In the genomic region with DNA sequence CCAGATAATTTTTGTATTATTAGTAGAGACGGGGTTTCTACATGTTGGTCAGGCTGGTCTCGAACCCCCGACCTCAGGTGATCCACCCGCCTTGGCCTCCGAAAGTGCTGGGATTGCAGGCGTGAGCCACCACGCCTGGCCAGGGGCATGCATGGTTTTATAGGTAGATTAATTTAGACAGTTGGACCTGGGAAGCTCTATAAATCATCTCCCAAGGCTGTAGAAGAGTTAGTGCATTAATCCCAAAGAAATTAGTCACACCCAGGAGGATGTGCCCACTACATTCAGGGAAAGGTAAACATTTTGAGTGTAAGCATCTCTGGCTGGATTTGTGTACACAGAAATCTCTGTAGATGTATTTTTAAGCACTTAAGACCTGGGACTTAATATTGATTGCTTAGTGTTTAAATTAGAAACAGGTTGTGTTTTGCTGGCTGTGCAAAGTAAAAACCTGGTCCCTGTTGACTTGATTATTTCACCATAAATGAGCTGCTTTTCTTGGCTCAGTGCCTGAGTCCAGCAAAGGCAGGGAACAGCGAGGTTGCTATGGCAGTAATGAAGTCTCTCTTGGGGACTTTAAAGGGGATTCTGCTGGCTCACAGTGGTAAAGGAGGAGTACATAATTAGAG, we compare ENCODE assay signal across 8 cellular contexts.
DNase-seq lines count a peak whose midpoint lies in the region; ATAC-seq and TF ChIP-seq lines count a peak whose summit lies in the region.
"Had no signal": no experiment of that assay in that cellular context is flagged by ENCODE, and none has a peak within 500 bp of the region (broad histone marks: within the 10 kb centered on the region; RNA-seq: fewer than 3 reads in every experiment).

No MANE protein-coding gene starts in this region.

- H3K4me1 ChIP-seq in HEK293 (ENCODE audit: control insufficient read depth, insufficient read depth, low read length): peaks cover 18% of the 10 kb centered on the region
- H3K4me1 ChIP-seq in subcutaneous abdominal adipose tissue (ENCODE audit: control insufficient read depth in 5 of 5, insufficient read depth in 5 of 5, low read length in 5 of 5): peaks cover 3 to 32% (median 28%) of the 10 kb centered on the region in 5 donors

- no peaks in the 10 kb centered on the region for H3K27me3 ChIP-seq in subcutaneous abdominal adipose tissue (ENCODE audit: control insufficient read depth in 5 of 5, insufficient read depth in 4 of 5, low read length in 5 of 5)
- H3K27me3 ChIP-seq: neutrophil had no signal

- H3K27ac ChIP-seq in HEK293 (ENCODE audit: extremely low read depth, low read depth, low read length) (peak overlapping the region; percentile 55), subcutaneous abdominal adipose tissue (ENCODE audit: low read depth, low read length) (peak overlapping the region; percentile 63)
- H3K27ac ChIP-seq: neutrophil had no signal

- no peak for TF ChIP-seq CTCF in HEK293 (tag by site-specific recombination; IDR thresholded peaks at IDR 0.05)

- H3K9me3 ChIP-seq in HEK293 (ENCODE audit: control insufficient read depth, insufficient read depth, low read depth, low read length) (no peaks in the 10 kb centered on the region), subcutaneous abdominal adipose tissue (ENCODE audit: control insufficient read depth in 5 of 5, low read length in 5 of 5) (no peaks in the 10 kb centered on the region)
- H3K9me3 ChIP-seq: neutrophil had no signal

- no peak overlapping the region for H3K9ac ChIP-seq in subcutaneous abdominal adipose tissue (ENCODE audit: low read length in 5 of 5)

- peak; percentile 59 for DNase-seq in SHP77 treated with DMSO at 0.1 percent for 48 hours (lab: John Stamatoyannopoulos, UW)
- peak; percentile 84 for DNase-seq in fibroblast of the conjunctiva (ENCODE audit: low read depth)
- no peak for DNase-seq in NCI-H146 treated with DMSO at 0.1 percent for 48 hours (lab: John Stamatoyannopoulos, UW; ENCODE audit: unreplicated experiment)
- no peak for DNase-seq in NCI-H187 (lab: John Stamatoyannopoulos, UW)

- no peak for ATAC-seq in HG03175 (IDR thresholded peaks at IDR 0.05; ENCODE audit: unreplicated experiment)

- POLR2A ChIA-PET in HEK293 (lab: Yijun Ruan, JAX): no interaction called here

- CTCF ChIA-PET in HEK293 (lab: Yijun Ruan, JAX): interaction anchor here (0.6 kb wide), 2 partner anchors 439 to 1261 kb away, joined by 3 to 4 read pairs; no protein-coding TSS in a partner anchor

- peaks cover 0 to 65% of the 10 kb centered on the region in 2 experiments; a peak in 1 of 3 replicates for H3K36me3 ChIP-seq in HEK293 (ENCODE audit: control insufficient read depth in 2 of 2, insufficient read depth in 1 of 2, low read length in 2 of 2)
- H3K36me3 ChIP-seq in subcutaneous abdominal adipose tissue (ENCODE audit: control insufficient read depth in 5 of 5, insufficient read depth in 5 of 5, low read length in 5 of 5): peaks cover 3 to 51% (median 30%) of the 10 kb centered on the region in 5 donors

- H3K4me3 ChIP-seq in HEK293 (ENCODE audit: low read depth, low read length) (no peak overlapping the region), subcutaneous abdominal adipose tissue (ENCODE audit: low read depth in 1 of 5, low read length in 5 of 5) (no peak overlapping the region)

TF ChIP-seq in HEK293, 187 proteins besides CTCF, POLR2A, EP300 and RAD21 (continues in another document):
- TF ChIP-seq ZNF654 (tag by site-specific recombination; IDR thresholded peaks at IDR 0.05; ENCODE audit: low read depth) (no peak), ZNF239 (tag by site-specific recombination; IDR thresholded peaks at IDR 0.05) (no peak), TRIM28 (IDR thresholded peaks at IDR 0.05; ENCODE audit: borderline replicate concordance, low read length) (peak; percentile 66; the same call in 1 of the 2 replicates), ZFP69B (tag by site-specific recombination; IDR thresholded peaks at IDR 0.05) (no peak), ZNF791 (tag by site-specific recombination; IDR thresholded peaks at IDR 0.05) (no peak), SETDB1 (IDR thresholded peaks at IDR 0.05; ENCODE audit: insufficient read length, low read length) (no peak), GLIS1 (tag by site-specific recombination; IDR thresholded peaks at IDR 0.05) (peak; percentile 89), SP7 (tag by site-specific recombination; IDR thresholded peaks at IDR 0.05) (peak; percentile 98), REPIN1 (tag by site-specific recombination; IDR thresholded peaks at IDR 0.05; ENCODE audit: low read depth) (no peak), ZNF510 (tag by site-specific recombination; IDR thresholded peaks at IDR 0.05; ENCODE audit: insufficient replicate concordance) (no peak), ZNF768 (tag by site-specific recombination; IDR thresholded peaks at IDR 0.05) (no peak), ZNF843 (tag by site-specific recombination; IDR thresholded peaks at IDR 0.05) (peak; percentile 98)
- TF ChIP-seq, protein P1, sequence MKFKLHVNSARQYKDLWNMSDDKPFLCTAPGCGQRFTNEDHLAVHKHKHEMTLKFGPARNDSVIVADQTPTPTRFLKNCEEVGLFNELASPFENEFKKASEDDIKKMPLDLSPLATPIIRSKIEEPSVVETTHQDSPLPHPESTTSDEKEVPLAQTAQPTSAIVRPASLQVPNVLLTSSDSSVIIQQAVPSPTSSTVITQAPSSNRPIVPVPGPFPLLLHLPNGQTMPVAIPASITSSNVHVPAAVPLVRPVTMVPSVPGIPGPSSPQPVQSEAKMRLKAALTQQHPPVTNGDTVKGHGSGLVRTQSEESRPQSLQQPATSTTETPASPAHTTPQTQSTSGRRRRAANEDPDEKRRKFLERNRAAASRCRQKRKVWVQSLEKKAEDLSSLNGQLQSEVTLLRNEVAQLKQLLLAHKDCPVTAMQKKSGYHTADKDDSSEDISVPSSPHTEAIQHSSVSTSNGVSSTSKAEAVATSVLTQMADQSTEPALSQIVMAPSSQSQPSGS (tag by site-specific recombination; IDR thresholded peaks at IDR 0.05; ENCODE audit: low read depth): no peak
- TF ChIP-seq, protein P2, sequence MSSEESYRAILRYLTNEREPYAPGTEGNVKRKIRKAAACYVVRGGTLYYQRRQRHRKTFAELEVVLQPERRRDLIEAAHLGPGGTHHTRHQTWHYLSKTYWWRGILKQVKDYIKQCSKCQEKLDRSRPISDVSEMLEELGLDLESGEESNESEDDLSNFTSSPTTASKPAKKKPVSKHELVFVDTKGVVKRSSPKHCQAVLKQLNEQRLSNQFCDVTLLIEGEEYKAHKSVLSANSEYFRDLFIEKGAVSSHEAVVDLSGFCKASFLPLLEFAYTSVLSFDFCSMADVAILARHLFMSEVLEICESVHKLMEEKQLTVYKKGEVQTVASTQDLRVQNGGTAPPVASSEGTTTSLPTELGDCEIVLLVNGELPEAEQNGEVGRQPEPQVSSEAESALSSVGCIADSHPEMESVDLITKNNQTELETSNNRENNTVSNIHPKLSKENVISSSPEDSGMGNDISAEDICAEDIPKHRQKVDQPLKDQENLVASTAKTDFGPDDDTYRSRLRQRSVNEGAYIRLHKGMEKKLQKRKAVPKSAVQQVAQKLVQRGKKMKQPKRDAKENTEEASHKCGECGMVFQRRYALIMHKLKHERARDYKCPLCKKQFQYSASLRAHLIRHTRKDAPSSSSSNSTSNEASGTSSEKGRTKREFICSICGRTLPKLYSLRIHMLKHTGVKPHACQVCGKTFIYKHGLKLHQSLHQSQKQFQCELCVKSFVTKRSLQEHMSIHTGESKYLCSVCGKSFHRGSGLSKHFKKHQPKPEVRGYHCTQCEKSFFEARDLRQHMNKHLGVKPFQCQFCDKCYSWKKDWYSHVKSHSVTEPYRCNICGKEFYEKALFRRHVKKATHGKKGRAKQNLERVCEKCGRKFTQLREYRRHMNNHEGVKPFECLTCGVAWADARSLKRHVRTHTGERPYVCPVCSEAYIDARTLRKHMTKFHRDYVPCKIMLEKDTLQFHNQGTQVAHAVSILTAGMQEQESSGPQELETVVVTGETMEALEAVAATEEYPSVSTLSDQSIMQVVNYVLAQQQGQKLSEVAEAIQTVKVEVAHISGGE (tag by site-specific recombination; conservative IDR thresholded peaks at IDR 0.05; ENCODE audit: low read depth): no peak
- TF ChIP-seq, protein P3, sequence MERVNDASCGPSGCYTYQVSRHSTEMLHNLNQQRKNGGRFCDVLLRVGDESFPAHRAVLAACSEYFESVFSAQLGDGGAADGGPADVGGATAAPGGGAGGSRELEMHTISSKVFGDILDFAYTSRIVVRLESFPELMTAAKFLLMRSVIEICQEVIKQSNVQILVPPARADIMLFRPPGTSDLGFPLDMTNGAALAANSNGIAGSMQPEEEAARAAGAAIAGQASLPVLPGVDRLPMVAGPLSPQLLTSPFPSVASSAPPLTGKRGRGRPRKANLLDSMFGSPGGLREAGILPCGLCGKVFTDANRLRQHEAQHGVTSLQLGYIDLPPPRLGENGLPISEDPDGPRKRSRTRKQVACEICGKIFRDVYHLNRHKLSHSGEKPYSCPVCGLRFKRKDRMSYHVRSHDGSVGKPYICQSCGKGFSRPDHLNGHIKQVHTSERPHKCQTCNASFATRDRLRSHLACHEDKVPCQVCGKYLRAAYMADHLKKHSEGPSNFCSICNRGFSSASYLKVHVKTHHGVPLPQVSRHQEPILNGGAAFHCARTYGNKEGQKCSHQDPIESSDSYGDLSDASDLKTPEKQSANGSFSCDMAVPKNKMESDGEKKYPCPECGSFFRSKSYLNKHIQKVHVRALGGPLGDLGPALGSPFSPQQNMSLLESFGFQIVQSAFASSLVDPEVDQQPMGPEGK (tag by site-specific recombination; IDR thresholded peaks at IDR 0.05): peak; percentile 43; the same call in 1 of the 2 replicates
- TF ChIP-seq, protein P4, sequence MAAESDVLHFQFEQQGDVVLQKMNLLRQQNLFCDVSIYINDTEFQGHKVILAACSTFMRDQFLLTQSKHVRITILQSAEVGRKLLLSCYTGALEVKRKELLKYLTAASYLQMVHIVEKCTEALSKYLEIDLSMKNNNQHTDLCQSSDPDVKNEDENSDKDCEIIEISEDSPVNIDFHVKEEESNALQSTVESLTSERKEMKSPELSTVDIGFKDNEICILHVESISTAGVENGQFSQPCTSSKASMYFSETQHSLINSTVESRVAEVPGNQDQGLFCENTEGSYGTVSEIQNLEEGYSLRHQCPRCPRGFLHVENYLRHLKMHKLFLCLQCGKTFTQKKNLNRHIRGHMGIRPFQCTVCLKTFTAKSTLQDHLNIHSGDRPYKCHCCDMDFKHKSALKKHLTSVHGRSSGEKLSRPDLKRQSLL (tag by site-specific recombination; IDR thresholded peaks at IDR 0.05): no peak

Comparison
In these comparisons a context has a peak if more than half of its experiments do, and no peak if none do; other contexts are left out.
1. DNase-seq: peak in SHP77 treated with DMSO at 0.1 percent for 48 hours (single experiment) and fibroblast of the conjunctiva (single experiment); none in NCI-H146 treated with DMSO at 0.1 percent for 48 hours (single experiment) and NCI-H187 (0 of 2).